In the genomic region with DNA sequence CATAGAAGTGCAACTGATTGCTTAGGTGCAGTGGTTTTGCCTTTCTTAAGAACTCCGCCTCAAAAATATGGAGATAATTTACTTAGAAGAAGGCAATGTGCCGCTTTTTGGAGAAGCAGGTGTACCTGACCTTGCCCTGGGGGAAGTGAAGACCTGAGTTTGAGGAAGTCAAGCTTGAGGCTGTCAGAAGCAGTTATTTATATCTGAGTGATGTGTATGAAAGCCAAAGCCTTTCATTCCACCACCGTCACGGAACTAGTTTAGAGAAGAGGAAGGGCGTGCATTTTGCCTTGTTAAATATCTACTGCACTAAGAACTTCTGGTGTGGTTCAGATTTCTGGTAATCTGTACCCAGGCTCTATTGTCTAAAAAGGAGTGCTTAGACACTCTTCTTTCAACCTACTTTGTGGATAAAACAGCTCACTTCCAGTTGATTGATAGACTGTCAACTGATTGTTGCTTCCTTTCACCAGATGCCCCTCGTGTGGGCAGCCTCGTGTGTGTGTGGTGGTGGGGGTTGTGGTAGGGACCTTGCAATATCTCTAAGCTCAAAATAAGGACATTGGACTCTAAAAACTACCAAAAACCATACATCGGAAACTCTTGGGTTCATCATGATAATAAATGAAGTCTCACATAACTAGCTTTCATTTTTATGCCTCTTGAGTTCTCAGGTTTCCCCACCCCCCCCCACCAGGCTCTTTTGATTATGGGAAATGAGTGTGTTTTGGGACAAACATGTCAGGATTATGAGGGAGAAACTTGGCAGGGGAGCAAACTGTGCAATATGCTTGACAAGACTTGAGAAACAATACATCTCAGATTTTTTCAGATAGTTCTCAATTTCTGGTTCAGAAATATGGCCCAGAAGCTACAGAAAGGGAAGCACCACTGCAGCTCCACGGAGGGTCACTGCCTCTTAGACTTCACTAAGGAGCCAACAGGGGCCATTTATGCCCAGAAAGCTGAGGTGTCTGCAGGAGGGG, we compare ENCODE assay signal across 7 cellular contexts.
DNase-seq lines count a peak whose midpoint lies in the region; TF ChIP-seq lines count a peak whose summit lies in the region.

No MANE protein-coding gene starts in this region.

- no peak overlapping the region for H3K4me3 ChIP-seq in NB4 (ENCODE audit: low read depth, low read length)

- CTCF ChIA-PET in HEK293T (lab: Yijun Ruan, JAX): interaction anchor here (0.6 to 1.4 kb wide), 4 partner anchors 92 to 1116 kb away, joined by 3 to 4 read pairs (median 4); no protein-coding TSS in a partner anchor
- CTCF ChIA-PET in activated CD4-positive, alpha-beta memory T cell treated with anti-CD3 and anti-CD28 coated beads for 36 hours (lab: Charles Lee): interaction anchor here (0.6 to 4.2 kb wide), 20 partner anchors 10 to 134 kb away, joined by 3 to 39 read pairs (median 5); a partner anchor contains a TSS

- intact Hi-C loops in activated CD4-positive, alpha-beta memory T cell treated with anti-CD3 and anti-CD28 coated beads for 36 hours (cut with micrococcal nuclease): loop anchor here (1.0 to 5.0 kb wide), 12 partner anchors 13 to 551 kb away; no protein-coding TSS in a partner anchor

- peak; percentile 22 for TF ChIP-seq POLR2A in GM18526 (IDR thresholded peaks at IDR 0.05; ENCODE audit: extremely low read depth, insufficient read length)
- TF ChIP-seq POLR2A in NB4 (IDR thresholded peaks at IDR 0.05; ENCODE audit: extremely low read depth, insufficient read length): no peak

- H3K4me3 Mint-ChIP-seq in activated CD4-positive, alpha-beta memory T cell treated with anti-CD3 and anti-CD28 coated beads for 36 hours: peak overlapping the region; percentile 62

- peaks cover 61% of the 10 kb centered on the region for H3K4me1 Mint-ChIP-seq in activated CD4-positive, alpha-beta memory T cell treated with anti-CD3 and anti-CD28 coated beads for 36 hours (ENCODE audit: low read depth)

- H3K27me3 Mint-ChIP-seq in activated CD4-positive, alpha-beta memory T cell treated with anti-CD3 and anti-CD28 coated beads for 36 hours: no peaks in the 10 kb centered on the region

- DNase-seq in HEK293T (ENCODE audit: extremely low spot score) (no peak), NB4 (ENCODE audit: low read depth) (peak; percentile 42), germinal center (ENCODE audit: low spot score) (peak; percentile 78), NCI-H524 (lab: John Stamatoyannopoulos, UW) (no peak)
- DNase-seq in activated CD4-positive, alpha-beta memory T cell treated with anti-CD3 and anti-CD28 coated beads for 36 hours: peak; percentile 78
- peak; percentile 42 for DNase-seq in stimulated activated CD4-positive, alpha-beta T cell treated with anti-CD3 and anti-CD28 coated beads, Interleukin-4, amount 100 ng/mL, for 24 hours

- H3K9me3 Mint-ChIP-seq in activated CD4-positive, alpha-beta memory T cell treated with anti-CD3 and anti-CD28 coated beads for 36 hours: no peaks in the 10 kb centered on the region

- POLR2A ChIA-PET in HEK293T (lab: Yijun Ruan, JAX): interaction anchor here (0.7 to 2.9 kb wide), 12 partner anchors 10 to 109 kb away, joined by 3 to 14 read pairs (median 4); a partner anchor contains a TSS
- POLR2A ChIA-PET in activated CD4-positive, alpha-beta memory T cell treated with anti-CD3 and anti-CD28 coated beads for 36 hours (lab: Charles Lee): interaction anchor here (0.8 to 4.9 kb wide), 32 partner anchors 8 to 551 kb away, joined by 3 to 162 read pairs (median 6); a partner anchor contains a TSS

- no peak for TF ChIP-seq CTCF in NB4 (IDR thresholded peaks at IDR 0.05; ENCODE audit: low read depth, low read length)

- H3K27ac Mint-ChIP-seq in activated CD4-positive, alpha-beta memory T cell treated with anti-CD3 and anti-CD28 coated beads for 36 hours: peak overlapping the region; percentile 95

- no peaks in the 10 kb centered on the region for H3K36me3 Mint-ChIP-seq in activated CD4-positive, alpha-beta memory T cell treated with anti-CD3 and anti-CD28 coated beads for 36 hours

TF ChIP-seq in HEK293T, 16 proteins besides CTCF, POLR2A, EP300 and RAD21:
- no peak for TF ChIP-seq ELF4 (IDR thresholded peaks at IDR 0.05)
- TF ChIP-seq, protein P1, sequence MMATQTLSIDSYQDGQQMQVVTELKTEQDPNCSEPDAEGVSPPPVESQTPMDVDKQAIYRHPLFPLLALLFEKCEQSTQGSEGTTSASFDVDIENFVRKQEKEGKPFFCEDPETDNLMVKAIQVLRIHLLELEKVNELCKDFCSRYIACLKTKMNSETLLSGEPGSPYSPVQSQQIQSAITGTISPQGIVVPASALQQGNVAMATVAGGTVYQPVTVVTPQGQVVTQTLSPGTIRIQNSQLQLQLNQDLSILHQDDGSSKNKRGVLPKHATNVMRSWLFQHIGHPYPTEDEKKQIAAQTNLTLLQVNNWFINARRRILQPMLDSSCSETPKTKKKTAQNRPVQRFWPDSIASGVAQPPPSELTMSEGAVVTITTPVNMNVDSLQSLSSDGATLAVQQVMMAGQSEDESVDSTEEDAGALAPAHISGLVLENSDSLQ (IDR thresholded peaks at IDR 0.05): peak; percentile 53
- peak; percentile 71 for TF ChIP-seq L3MBTL2 (conservative IDR thresholded peaks at IDR 0.05)

Comparison
In these comparisons a context has a peak if more than half of its experiments do, and no peak if none do; other contexts are left out.
1. DNase-seq: peak in NB4 (single experiment), activated CD4-positive, alpha-beta memory T cell treated with anti-CD3 and anti-CD28 coated beads for 36 hours (single experiment), germinal center (single experiment) and stimulated activated CD4-positive, alpha-beta T cell treated with anti-CD3 and anti-CD28 coated beads, Interleukin-4, amount 100 ng/mL, for 24 hours (single experiment); none in HEK293T (single experiment) and NCI-H524 (0 of 2).